In genomic region chr5:103340717-103341397, GRCh38 we compare ENCODE assay signal across 9 cellular contexts.
DNase-seq lines count a peak whose midpoint lies in the region; ATAC-seq lines count a peak whose summit lies in the region.
"Had no signal": no experiment of that assay in that cellular context is flagged by ENCODE, and none has a peak within 500 bp of the region (broad histone marks: within the 10 kb centered on the region; RNA-seq: fewer than 3 reads in every experiment).

No MANE protein-coding gene starts in this region.

- peak overlapping the region in 1 of 2 donors; percentile 41 for H3K4me3 Mint-ChIP-seq in activated T-cell treated with anti-CD3 and anti-CD28 coated beads, Interleukin-2, amount 50 U/mL, for 72 hours

- no peaks in the 10 kb centered on the region for H3K4me1 Mint-ChIP-seq in activated T-cell treated with anti-CD3 and anti-CD28 coated beads, Interleukin-2, amount 50 U/mL, for 72 hours (ENCODE audit: low read depth)

- no peak overlapping the region for H3K27ac Mint-ChIP-seq in activated T-cell treated with anti-CD3 and anti-CD28 coated beads, Interleukin-2, amount 50 U/mL, for 72 hours

- H3K27me3 Mint-ChIP-seq in activated T-cell treated with anti-CD3 and anti-CD28 coated beads, Interleukin-2, amount 50 U/mL, for 72 hours (ENCODE audit: low read depth) = peaks cover 13% of the 10 kb centered on the region

- ATAC-seq in activated T-cell treated with anti-CD3 and anti-CD28 coated beads, Interleukin-2, amount 50 U/mL, for 72 hours (replicated peaks in 1 of 2) = peak; percentile 77 to 89
- peak; percentile 99 for ATAC-seq in HG02759 (IDR thresholded peaks at IDR 0.05; ENCODE audit: unreplicated experiment)

- H3K9me3 Mint-ChIP-seq in activated T-cell treated with anti-CD3 and anti-CD28 coated beads, Interleukin-2, amount 50 U/mL, for 72 hours = peaks cover 0 to 2% of the 10 kb centered on the region in 2 donors

- peak in 1 of 2 donors; percentile 2 for DNase-seq in activated T-cell treated with anti-CD3 and anti-CD28 coated beads, Interleukin-2, amount 50 U/mL, for 72 hours
- DNase-seq in activated T-cell treated with anti-CD3 and anti-CD28 coated beads for 4 hours (no peak), M059J (ENCODE audit: low read depth) (peak; percentile 44), Ammon's horn (ENCODE audit: low spot score) (no peak), NCI-H2227 (lab: John Stamatoyannopoulos, UW; ENCODE audit: unreplicated experiment) (no peak), globus pallidus (ENCODE audit: low spot score) (no peak)
- DNase-seq in stimulated activated CD4-positive, alpha-beta T cell treated with anti-CD3 and anti-CD28 coated beads, Interleukin-2, amount 100 ng/mL, for 48 hours = no peak
- DNase-seq: activated CD8-positive, alpha-beta memory T cell treated with anti-CD3 and anti-CD28 coated beads, Interleukin-2, amount 50 U/mL, for 48 hours had no signal

- H3K36me3 Mint-ChIP-seq in activated T-cell treated with anti-CD3 and anti-CD28 coated beads, Interleukin-2, amount 50 U/mL, for 72 hours (ENCODE audit: insufficient read depth in 2 of 2) = no peaks in the 10 kb centered on the region
